In genomic region chr4:2756691-2757350, GRCh38 we compare ENCODE assay signal across 8 cellular contexts. TPM values are rescaled to one million over a fixed set of nuclear protein-coding genes. Genes with fewer than 3 reads are reported as not detected.
DNase-seq lines count a peak whose midpoint lies in the region; ATAC-seq, FAIRE-seq and TF ChIP-seq lines count a peak whose summit lies in the region.

No MANE protein-coding gene starts in this region.

- peak overlapping the region; percentile 68 for H3K4me2 ChIP-seq in OCI-LY7 (ENCODE audit: low read length)

- H3K9me3 ChIP-seq in OCI-LY7 (ENCODE audit: low read length) (no peaks in the 10 kb centered on the region), esophagus (ENCODE audit: control insufficient read depth in 2 of 2, insufficient read depth in 1 of 2, low read depth in 1 of 2, low read length in 1 of 2) (no peaks in the 10 kb centered on the region)

- TF ChIP-seq CTCF in GM12875 (IDR thresholded peaks at IDR 0.05; ENCODE audit: borderline replicate concordance, insufficient read depth, low read depth, low read length) = no peak
- no peak for TF ChIP-seq CTCF in OCI-LY7 (conservative IDR thresholded peaks at IDR 0.05; ENCODE audit: low read length)

- H3K4me3 ChIP-seq in GM12875 (ENCODE audit: low read depth, low read length) = peak overlapping the region; percentile 36
- H3K4me3 ChIP-seq in OCI-LY7 (ENCODE audit: low read depth, low read length, poor library complexity, severe bottlenecking) = peak overlapping the region; percentile 56
- no peak overlapping the region for H3K4me3 ChIP-seq in esophagus (ENCODE audit: low read depth in 1 of 2, low read length in 2 of 2)

- H3K27me3 ChIP-seq in esophagus (ENCODE audit: control insufficient read depth in 1 of 2, insufficient read depth in 2 of 2, low read length in 2 of 2) = no peaks in the 10 kb centered on the region

- no peaks in the 10 kb centered on the region for H3K9me2 ChIP-seq in OCI-LY7 (ENCODE audit: insufficient read depth, low read length)

- POLR2A ChIA-PET in OCI-LY7 (lab: Charles Lee) = interaction anchor here (1.2 kb wide), 1 partner anchor 29 kb away, joined by 3 read pairs; no protein-coding TSS in a partner anchor

- no peaks in the 10 kb centered on the region for H4K20me1 ChIP-seq in OCI-LY7 (ENCODE audit: insufficient read depth, low read length)

- H3K79me2 ChIP-seq in OCI-LY7 (ENCODE audit: insufficient read depth, low read depth, low read length) = peaks cover 6% of the 10 kb centered on the region; the same call in 1 of the 2 replicates

- H3K27ac ChIP-seq in OCI-LY7 (ENCODE audit: low read depth, low read length, poor library complexity, severe bottlenecking) = no peak overlapping the region
- H3K27ac ChIP-seq in esophagus (ENCODE audit: low read depth in 2 of 2, low read length in 1 of 2) = peak overlapping the region; percentile 44 to 57

- CTCF ChIA-PET in OCI-LY7 (lab: Charles Lee; ENCODE audit: unreplicated experiment) = no interaction called here

- H2AFZ ChIP-seq in OCI-LY7 (ENCODE audit: low read length) = peak overlapping the region; percentile 64; the same call in 1 of the 2 replicates

- no peak for FAIRE-seq in GM19239 (lab: Jason Lieb, UNC)

- DNase-seq in OCI-LY7 (ENCODE audit: low spot score) (no peak), sciatic nerve (ENCODE audit: low spot score) (no peak), NK-92 (lab: John Stamatoyannopoulos, UW; ENCODE audit: unreplicated experiment) (no peak), NCI-H2196 treated with DMSO at 0.1 percent for 48 hours (lab: John Stamatoyannopoulos, UW; ENCODE audit: unreplicated experiment) (no peak), GM19239 (ENCODE audit: insufficient read length, low spot score) (no peak)

- intact Hi-C loops in OCI-LY7 (cut with micrococcal nuclease; ENCODE audit: unreplicated experiment) = no loop called here
- intact Hi-C loops in sciatic nerve (cut with DNase I) = loop anchor here (10.0 kb wide), 1 partner anchor 178 kb away; no protein-coding TSS in a partner anchor

- peak; percentile 54 for ATAC-seq in sciatic nerve
- no peak for ATAC-seq in GM18858 (IDR thresholded peaks at IDR 0.05; ENCODE audit: unreplicated experiment)

- H3K36me3 ChIP-seq in OCI-LY7 (ENCODE audit: insufficient read depth, low read length) (no peaks in the 10 kb centered on the region), esophagus (ENCODE audit: control insufficient read depth in 2 of 2, insufficient read depth in 2 of 2, low read length in 1 of 2) (peaks cover 0 to 2% of the 10 kb centered on the region in 2 donors)

- 65 to 70% methylated on average over 25 of the region's 25 CpGs for WGBS in esophagus, 2 donors

- peaks cover 12% of the 10 kb centered on the region for H3K4me1 ChIP-seq in OCI-LY7 (ENCODE audit: insufficient read depth, low read length, poor library complexity, severe bottlenecking)
- peaks cover 3 to 16% of the 10 kb centered on the region in 2 donors for H3K4me1 ChIP-seq in esophagus (ENCODE audit: control insufficient read depth in 2 of 2, insufficient read depth in 2 of 2, low read length in 1 of 2)

- no TSS peak for BruUV-seq in OCI-LY7 (replicated peaks; lab: Mats Ljungman, UMichigan)

RNA-seq across cellular contexts. Expression of gene TNIP2, which starts 0.7 kb away (rescaled TPM):
- 32.1 TPM in 2 replicates for total RNA-seq in OCI-LY7 (2014; rRNA removed; shearing (Covaris generic))
- total RNA-seq in OCI-LY7 (2022) (26.2 and 28.3 TPM in 2 replicates), sciatic nerve (34.9 TPM)
- 10 to 100 TPM; 29.3 to 29.7 TPM for polyA plus RNA-seq in esophagus

RNA-seq across cellular contexts. Expression of gene SH3BP2, which starts 36.1 kb away (rescaled TPM):
- total RNA-seq in OCI-LY7 (2014; rRNA removed; shearing (Covaris generic)) = 6.9 and 10.9 TPM in 2 replicates
- 23.8 and 31.6 TPM in 2 replicates for total RNA-seq in OCI-LY7 (2022)
- 10 to 100 TPM; 14.3 to 45.1 TPM for polyA plus RNA-seq in esophagus
- total RNA-seq in sciatic nerve = 82.7 TPM

Comparison
In these comparisons a context has a peak if more than half of its experiments do, and no peak if none do; other contexts are left out.
1. H3K4me3 ChIP-seq: peak in GM12875 (single experiment) and OCI-LY7 (single experiment); none in esophagus (0 of 2).